8 cellular contexts compared by ENCODE assay signal in genomic region chr3:9793161-9793781, GRCh38.
DNase-seq lines count a peak whose midpoint lies in the region; ATAC-seq lines count a peak whose summit lies in the region.

No MANE protein-coding gene starts in this region.

- H3K27me3 ChIP-seq in endocrine pancreas (ENCODE audit: control insufficient read depth, insufficient read depth, low read length), result no peaks in the 10 kb centered on the region
- H3K27me3 ChIP-seq in muscle layer of colon (ENCODE audit: control insufficient read depth in 1 of 2, insufficient read depth in 2 of 2, low read length in 2 of 2), result no peaks in the 10 kb centered on the region

- peak overlapping the region; percentile 95 for H3K27ac ChIP-seq in muscle layer of colon (ENCODE audit: low read depth, low read length)

- peak overlapping the region; percentile 86 for H3K9ac ChIP-seq in endocrine pancreas (ENCODE audit: control insufficient read depth, insufficient read depth, low read length)
- peak overlapping the region; percentile 87 for H3K9ac ChIP-seq in muscle layer of colon (ENCODE audit: low read length)

- H3K36me3 ChIP-seq in endocrine pancreas (ENCODE audit: control insufficient read depth, insufficient read depth, low read length) (no peaks in the 10 kb centered on the region), muscle layer of colon (ENCODE audit: insufficient read depth, low read length) (peaks cover 51% of the 10 kb centered on the region)

- H3K4me1 Mint-ChIP-seq in T-helper 1 cell treated with Interleukin-12 subunit alpha and Interleukin-12 subunit beta and Interleukin-4 antibody, amounts not matched to agents 30 μg/mL and 1 μg/mL, for 36 hours (ENCODE audit: low read depth), result peaks cover 45% of the 10 kb centered on the region

- peak; percentile 8 for ATAC-seq in HG02970 (IDR thresholded peaks at IDR 0.05; ENCODE audit: low FRiP score, unreplicated experiment)
- no peak for ATAC-seq in GM18909 (IDR thresholded peaks at IDR 0.05; ENCODE audit: poor library complexity, unreplicated experiment)
- ATAC-seq in HG03196 (IDR thresholded peaks at IDR 0.05; ENCODE audit: unreplicated experiment), result no peak

- H3K9me3 Mint-ChIP-seq in T-helper 1 cell treated with Interleukin-12 subunit alpha and Interleukin-12 subunit beta and Interleukin-4 antibody, amounts not matched to agents 30 μg/mL and 1 μg/mL, for 36 hours, result no peaks in the 10 kb centered on the region

- H3K4me3 Mint-ChIP-seq in T-helper 1 cell treated with Interleukin-12 subunit alpha and Interleukin-12 subunit beta and Interleukin-4 antibody, amounts not matched to agents 30 μg/mL and 1 μg/mL, for 36 hours, result peak overlapping the region; percentile 99

- peak overlapping the region; percentile 99 for H3K27ac Mint-ChIP-seq in T-helper 1 cell treated with Interleukin-12 subunit alpha and Interleukin-12 subunit beta and Interleukin-4 antibody, amounts not matched to agents 30 μg/mL and 1 μg/mL, for 36 hours

- H3K9me3 ChIP-seq in endocrine pancreas (ENCODE audit: control insufficient read depth, low read length) (no peaks in the 10 kb centered on the region), muscle layer of colon (ENCODE audit: low read length) (no peaks in the 10 kb centered on the region)

- peak; percentile 67 for DNase-seq in CMK (ENCODE audit: low read depth)
- DNase-seq in HuH-7.5 (ENCODE audit: low spot score), result no peak

- peaks cover 53% of the 10 kb centered on the region for H3K36me3 Mint-ChIP-seq in T-helper 1 cell treated with Interleukin-12 subunit alpha and Interleukin-12 subunit beta and Interleukin-4 antibody, amounts not matched to agents 30 μg/mL and 1 μg/mL, for 36 hours (ENCODE audit: low read depth)

- H3K4me3 ChIP-seq in endocrine pancreas (ENCODE audit: control insufficient read depth, insufficient read depth, low read length), result peak overlapping the region; percentile 73
- H3K4me3 ChIP-seq in muscle layer of colon (ENCODE audit: low read depth in 1 of 2, low read length in 2 of 2), result peak overlapping the region; percentile 60 to 93

- H3K27me3 Mint-ChIP-seq in T-helper 1 cell treated with Interleukin-12 subunit alpha and Interleukin-12 subunit beta and Interleukin-4 antibody, amounts not matched to agents 30 μg/mL and 1 μg/mL, for 36 hours (ENCODE audit: low read depth), result no peaks in the 10 kb centered on the region

- H3K4me1 ChIP-seq in endocrine pancreas (ENCODE audit: control insufficient read depth, insufficient read depth, low read length) (no peaks in the 10 kb centered on the region), muscle layer of colon (ENCODE audit: insufficient read depth, low read length) (peaks cover 37% of the 10 kb centered on the region)
